ENCODE assay signal across 9 cellular contexts in the genomic region with DNA sequence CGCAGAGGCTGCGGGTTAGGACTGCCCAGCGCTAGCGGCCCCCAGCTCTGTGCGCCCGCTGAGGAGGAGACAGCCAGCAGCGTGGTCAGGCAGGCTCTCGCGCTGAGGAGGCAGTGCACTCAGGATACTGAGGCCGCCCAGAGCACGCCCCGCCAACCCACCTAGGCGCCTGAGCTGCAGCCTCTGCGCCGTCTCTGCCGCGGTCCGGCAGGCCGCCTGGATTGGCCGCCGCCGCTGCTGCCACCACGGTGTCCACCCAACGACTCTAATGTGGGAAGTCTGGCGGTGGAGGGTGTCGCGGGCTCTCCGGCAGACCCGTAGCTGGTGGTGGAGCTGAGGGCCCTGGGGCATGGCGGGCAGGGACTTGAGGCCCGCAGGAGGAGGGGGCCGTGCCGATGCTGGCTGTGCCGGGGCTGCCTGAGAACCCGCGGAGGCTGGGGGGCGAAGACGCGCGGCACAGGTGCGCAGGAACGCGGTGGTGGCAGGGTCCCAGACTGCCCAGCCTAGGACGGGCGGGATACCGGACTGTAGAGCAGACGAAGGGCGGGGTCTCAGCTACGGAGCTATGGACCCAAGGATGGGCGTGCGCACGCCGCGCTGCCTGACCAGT.
DNase-seq lines count a peak whose midpoint lies in the region; ATAC-seq, FAIRE-seq and TF ChIP-seq lines count a peak whose summit lies in the region.
"Had no signal": no experiment of that assay in that cellular context is flagged by ENCODE, and none has a peak within 500 bp of the region (broad histone marks: within the 10 kb centered on the region; RNA-seq: fewer than 3 reads in every experiment).

No MANE protein-coding gene starts in this region.

- peak; percentile 31 for FAIRE-seq in HTR-8/SVneo (lab: Jason Lieb, UNC)

- peaks cover 21% of the 10 kb centered on the region for H3K4me1 Mint-ChIP-seq in stimulated activated memory B cell treated with anti-CD40 and anti-IgM and Interleukin-4, amounts not matched to agents 10 μg/mL and 1 μg/mL and 100 μg/mL, for 72 hours
- peaks cover 6% of the 10 kb centered on the region for H3K4me1 Mint-ChIP-seq in activated T-helper 2 cell treated with anti-CD3 and anti-CD28 coated beads, Interferon-gamma antibody, Interleukin-2, Interleukin-4, amounts not matched to agents 10 μg/mL and 5 μg/mL and 100 μg/mL, durations not matched to agents 14 hours and 24 hours and 36 hours (ENCODE audit: low read depth)

- H3K27ac Mint-ChIP-seq in stimulated activated memory B cell treated with anti-CD40 and anti-IgM and Interleukin-4, amounts not matched to agents 10 μg/mL and 1 μg/mL and 100 μg/mL, for 72 hours = no peak overlapping the region
- no peak overlapping the region for H3K27ac Mint-ChIP-seq in activated T-helper 2 cell treated with anti-CD3 and anti-CD28 coated beads, Interferon-gamma antibody, Interleukin-2, Interleukin-4, amounts not matched to agents 10 μg/mL and 5 μg/mL and 100 μg/mL, durations not matched to agents 14 hours and 24 hours and 36 hours

- H3K4me3 Mint-ChIP-seq in stimulated activated memory B cell treated with anti-CD40 and anti-IgM and Interleukin-4, amounts not matched to agents 10 μg/mL and 1 μg/mL and 100 μg/mL, for 72 hours = peak overlapping the region; percentile 61
- H3K4me3 Mint-ChIP-seq in activated T-helper 2 cell treated with anti-CD3 and anti-CD28 coated beads, Interferon-gamma antibody, Interleukin-2, Interleukin-4, amounts not matched to agents 10 μg/mL and 5 μg/mL and 100 μg/mL, durations not matched to agents 14 hours and 24 hours and 36 hours (ENCODE audit: low read depth) = no peak overlapping the region

- peak overlapping the region; percentile 71 for H3K4me3 ChIP-seq in coronary artery

- TF ChIP-seq CTCF in coronary artery (IDR thresholded peaks at IDR 0.05) = no peak

- H3K27ac ChIP-seq in coronary artery = no peak overlapping the region

- ATAC-seq in stimulated activated memory B cell treated with anti-CD40 and anti-IgM and Interleukin-4, amounts not matched to agents 10 μg/mL and 1 μg/mL and 100 μg/mL, for 72 hours = peak; percentile 6
- ATAC-seq in HG02798 (IDR thresholded peaks at IDR 0.05; ENCODE audit: poor library complexity, unreplicated experiment) = no peak

- H3K36me3 Mint-ChIP-seq in stimulated activated memory B cell treated with anti-CD40 and anti-IgM and Interleukin-4, amounts not matched to agents 10 μg/mL and 1 μg/mL and 100 μg/mL, for 72 hours = no peaks in the 10 kb centered on the region
- no peaks in the 10 kb centered on the region for H3K36me3 Mint-ChIP-seq in activated T-helper 2 cell treated with anti-CD3 and anti-CD28 coated beads, Interferon-gamma antibody, Interleukin-2, Interleukin-4, amounts not matched to agents 10 μg/mL and 5 μg/mL and 100 μg/mL, durations not matched to agents 14 hours and 24 hours and 36 hours (ENCODE audit: low read depth)

- DNase-seq in HTR-8/SVneo (ENCODE audit: insufficient read length, low spot score) (no peak), coronary artery (ENCODE audit: low spot score) (no peak), left kidney (ENCODE audit: low read depth, low spot score) (peak; percentile 51), NCI-H2081 (lab: John Stamatoyannopoulos, UW) (no peak)
- no peak for DNase-seq in activated CD4-positive, alpha-beta T cell treated with anti-CD3 and anti-CD28 coated beads, Interleukin-2, amount 50 U/mL, for 4 hours
- no peak for DNase-seq in activated T-helper 2 cell treated with anti-CD3 and anti-CD28 coated beads, Interferon-gamma antibody, Interleukin-2, Interleukin-4, amounts not matched to agents 10 μg/mL and 5 μg/mL and 100 μg/mL, durations not matched to agents 14 hours and 24 hours and 36 hours (ENCODE audit: low spot score)
- DNase-seq: NCI-H524 treated with DMSO at 0.1 percent for 48 hours had no signal

- H3K27me3 Mint-ChIP-seq in stimulated activated memory B cell treated with anti-CD40 and anti-IgM and Interleukin-4, amounts not matched to agents 10 μg/mL and 1 μg/mL and 100 μg/mL, for 72 hours = peaks cover 63% of the 10 kb centered on the region
- peaks cover 46% of the 10 kb centered on the region for H3K27me3 Mint-ChIP-seq in activated T-helper 2 cell treated with anti-CD3 and anti-CD28 coated beads, Interferon-gamma antibody, Interleukin-2, Interleukin-4, amounts not matched to agents 10 μg/mL and 5 μg/mL and 100 μg/mL, durations not matched to agents 14 hours and 24 hours and 36 hours (ENCODE audit: low read depth)

- H3K9me3 Mint-ChIP-seq in stimulated activated memory B cell treated with anti-CD40 and anti-IgM and Interleukin-4, amounts not matched to agents 10 μg/mL and 1 μg/mL and 100 μg/mL, for 72 hours = no peaks in the 10 kb centered on the region
- no peaks in the 10 kb centered on the region for H3K9me3 Mint-ChIP-seq in activated T-helper 2 cell treated with anti-CD3 and anti-CD28 coated beads, Interferon-gamma antibody, Interleukin-2, Interleukin-4, amounts not matched to agents 10 μg/mL and 5 μg/mL and 100 μg/mL, durations not matched to agents 14 hours and 24 hours and 36 hours

- intact Hi-C loops in activated T-helper 2 cell treated with anti-CD3 and anti-CD28 coated beads, Interferon-gamma antibody, Interleukin-2, Interleukin-4, amounts not matched to agents 10 μg/mL and 5 μg/mL and 100 μg/mL, durations not matched to agents 14 hours and 24 hours and 36 hours (cut with micrococcal nuclease) = no loop called here
